Comparison of ENCODE assay signal across 3 cellular contexts in genomic region chr5:9605041-9605440, GRCh38.
TF ChIP-seq lines count a peak whose summit lies in the region.

No MANE protein-coding gene starts in this region.

TF ChIP-seq in liver, 16 proteins besides CTCF, POLR2A, EP300 and RAD21:
- no peak for TF ChIP-seq MAX (IDR thresholded peaks at IDR 0.05)
- TF ChIP-seq FOXA2 (IDR thresholded peaks at IDR 0.05) = no peak
- no peak for TF ChIP-seq EGR1 (IDR thresholded peaks at IDR 0.05; ENCODE audit: low read depth in 2 of 2)
- TF ChIP-seq NR2F2 (IDR thresholded peaks at IDR 0.05) = no peak
- TF ChIP-seq HNF4A (conservative IDR thresholded peaks at IDR 0.05) = peak; percentile 71 to 75
- TF ChIP-seq FOXA1 (IDR thresholded peaks at IDR 0.05) = no peak
TF ChIP-seq in liver: peak in this region for 1.

TF ChIP-seq in HepG2, 621 proteins besides CTCF, POLR2A, EP300 and RAD21:
- TF ChIP-seq KAT2B (IDR thresholded peaks at IDR 0.05; ENCODE audit: borderline replicate concordance, low read depth, low read length) (no peak), ZNF792 (CRISPR knock-in tag; IDR thresholded peaks at IDR 0.05) (no peak), ATF7 (IDR thresholded peaks at IDR 0.05) (no peak), ATF7 (CRISPR knock-in tag; IDR thresholded peaks at IDR 0.05) (no peak), PCBP2 (optimal IDR thresholded peaks at IDR 0.05; ENCODE audit: low read depth, low read length, poor library complexity, severe bottlenecking) (no peak), ZNF44 (CRISPR knock-in tag; IDR thresholded peaks at IDR 0.05) (no peak), SRSF9 (IDR thresholded peaks at IDR 0.05; ENCODE audit: borderline replicate concordance, insufficient read depth, low read depth, low read length, poor library complexity, severe bottlenecking) (no peak), TP53 (CRISPR knock-in tag; conservative IDR thresholded peaks at IDR 0.05) (no peak)
TF ChIP-seq in HepG2: peak in this region for 0.

TF ChIP-seq in IMR-90, 13 proteins besides CTCF, POLR2A, EP300 and RAD21:
- TF ChIP-seq MAZ (IDR thresholded peaks at IDR 0.05; ENCODE audit: borderline replicate concordance, low read depth, low read length) = no peak
- TF ChIP-seq ELK1 (IDR thresholded peaks at IDR 0.05; ENCODE audit: borderline replicate concordance, low read depth, low read length) = no peak
- TF ChIP-seq MXI1 (IDR thresholded peaks at IDR 0.05; ENCODE audit: borderline replicate concordance, low read depth, low read length) = no peak
- TF ChIP-seq RFX5 (IDR thresholded peaks at IDR 0.05; ENCODE audit: low read depth, low read length) = no peak
- TF ChIP-seq RCOR1 (IDR thresholded peaks at IDR 0.05; ENCODE audit: insufficient replicate concordance, low read length) = no peak
- no peak for TF ChIP-seq SMC3 (IDR thresholded peaks at IDR 0.05; ENCODE audit: low read depth, low read length)
- no peak for TF ChIP-seq USF2 (IDR thresholded peaks at IDR 0.05; ENCODE audit: low read depth, low read length)
- no peak for TF ChIP-seq FOS (IDR thresholded peaks at IDR 0.05; ENCODE audit: low read depth, low read length)
- no peak for TF ChIP-seq BHLHE40 (IDR thresholded peaks at IDR 0.05; ENCODE audit: low read depth, low read length)
- TF ChIP-seq CEBPB (IDR thresholded peaks at IDR 0.05; ENCODE audit: low read depth, low read length) = no peak
- no peak for TF ChIP-seq CHD1 (IDR thresholded peaks at IDR 0.05; ENCODE audit: low read depth, low read length)
- no peak for TF ChIP-seq MAFK (IDR thresholded peaks at IDR 0.05; ENCODE audit: low read depth, low read length)
- no peak for TF ChIP-seq NFE2L2 (IDR thresholded peaks at IDR 0.05; ENCODE audit: low read depth, low read length)
